ENCODE assay signal across 1 cellular context in genomic region chr6:27872634-27873028, GRCh38.
TF ChIP-seq lines count a peak whose summit lies in the region.

No MANE protein-coding gene starts in this region.

TF ChIP-seq in GM23338, 12 proteins besides CTCF, POLR2A, EP300 and RAD21 (continued from another document):
- TF ChIP-seq ZNF462 (CRISPR knock-in tag; IDR thresholded peaks at IDR 0.05) = no peak
- no peak for TF ChIP-seq REST (IDR thresholded peaks at IDR 0.05; ENCODE audit: unreplicated experiment)
- TF ChIP-seq CREB1 (CRISPR knock-in tag; IDR thresholded peaks at IDR 0.05; ENCODE audit: low read depth) = no peak
- no peak for TF ChIP-seq ZNF331 (CRISPR knock-in tag; IDR thresholded peaks at IDR 0.05; ENCODE audit: low read depth)
